In the genomic region with DNA sequence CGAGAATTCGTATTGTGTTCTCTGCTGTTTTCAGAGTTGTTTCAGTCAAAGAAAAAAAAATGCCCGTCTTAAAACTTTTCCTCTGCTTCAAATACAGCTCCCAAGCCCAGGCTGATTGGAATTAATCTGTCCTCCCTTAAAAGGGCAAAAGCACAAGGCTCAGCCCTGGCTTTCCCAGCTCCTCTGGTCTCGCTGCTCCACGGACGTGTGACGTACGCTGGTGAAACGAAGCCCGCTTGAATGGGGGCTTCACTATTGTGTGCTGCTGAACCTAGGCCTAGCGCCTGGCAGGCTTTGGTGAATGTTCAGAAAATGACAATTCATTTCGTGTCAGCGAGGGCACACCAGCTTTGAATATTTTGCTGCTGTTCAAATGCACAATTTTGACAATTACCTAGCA, we compare ENCODE assay signal across 10 cellular contexts. TPM values are rescaled to one million over a fixed set of nuclear protein-coding genes. Genes with fewer than 3 reads are reported as not detected.
DNase-seq lines count a peak whose midpoint lies in the region; ATAC-seq and TF ChIP-seq lines count a peak whose summit lies in the region.
"Had no signal": no experiment of that assay in that cellular context is flagged by ENCODE, and none has a peak within 500 bp of the region (broad histone marks: within the 10 kb centered on the region; RNA-seq: fewer than 3 reads in every experiment).

No MANE protein-coding gene starts in this region.

- POLR2A ChIA-PET in activated B cell treated with CpG ODN at 0.5 μM for 24 hours (lab: Charles Lee) (interaction anchor here (0.5 to 1.7 kb wide), 7 partner anchors 56 to 517 kb away, joined by 4 to 41 read pairs (median 5); a partner anchor contains a TSS), Caco-2 (lab: Charles Lee) (no interaction called here)

- no peaks in the 10 kb centered on the region; the same call in 1 of the 2 replicates for H3K36me3 ChIP-seq in BE2C
- H3K36me3 ChIP-seq in iPS-20b (ENCODE audit: insufficient read depth, low read depth, low read length): no peaks in the 10 kb centered on the region
- no peaks in the 10 kb centered on the region for H3K36me3 ChIP-seq in Caco-2 (ENCODE audit: control insufficient read depth, insufficient read depth, low read length)

- H3K36me3 Mint-ChIP-seq in activated B cell treated with CpG ODN at 0.5 μM for 24 hours (ENCODE audit: low read depth): peaks cover 20% of the 10 kb centered on the region
- H3K36me3 Mint-ChIP-seq in Caco-2 (ENCODE audit: insufficient read depth, unreplicated experiment): no peaks in the 10 kb centered on the region

- no peak overlapping the region for H3K27ac ChIP-seq in iPS-20b (ENCODE audit: low read length)
- H3K27ac ChIP-seq: RWPE1 had no signal

- H3K4me3 ChIP-seq in BE2C (ENCODE audit: low read depth, low read length): peak overlapping the region; percentile 54
- H3K4me3 ChIP-seq in iPS-20b (ENCODE audit: low read length): peak overlapping the region; percentile 57; the same call in 1 of the 2 replicates
- no peak overlapping the region for H3K4me3 ChIP-seq in Caco-2 (ENCODE audit: low read depth, low read length)

- intact Hi-C loops in activated B cell treated with CpG ODN at 0.5 μM for 24 hours (cut with micrococcal nuclease) (loop anchor here (2.0 to 5.0 kb wide), 3 partner anchors 36 to 56 kb away; a partner anchor contains a TSS), Caco-2 (cut with micrococcal nuclease; ENCODE audit: unreplicated experiment) (no loop called here)

- H3K9me3 Mint-ChIP-seq in activated B cell treated with CpG ODN at 0.5 μM for 24 hours (peaks cover 16% of the 10 kb centered on the region), Caco-2 (ENCODE audit: unreplicated experiment) (peaks cover 17% of the 10 kb centered on the region)

- no TSS peak for BruUV-seq in Caco-2 (replicated peaks; lab: Mats Ljungman, UMichigan)

- H3K4me1 Mint-ChIP-seq in activated B cell treated with CpG ODN at 0.5 μM for 24 hours: peaks cover 9% of the 10 kb centered on the region
- no peaks in the 10 kb centered on the region for H3K4me1 Mint-ChIP-seq in Caco-2 (ENCODE audit: low read depth, unreplicated experiment)

- no peak for TF ChIP-seq CTCF in BE2C (IDR thresholded peaks at IDR 0.05; ENCODE audit: low read depth, low read length)
- TF ChIP-seq CTCF in activated B cell treated with CpG ODN at 0.5 μM for 24 hours (IDR thresholded peaks at IDR 0.05): no peak
- no peak for TF ChIP-seq CTCF in Caco-2 (IDR thresholded peaks at IDR 0.05; ENCODE audit: insufficient read depth in 1 of 2, low read depth in 1 of 2, low read length in 1 of 2, severe bottlenecking in 1 of 2, unreplicated experiment in 1 of 2)

- H3K4me1 ChIP-seq in BE2C (no peaks in the 10 kb centered on the region), iPS-20b (ENCODE audit: insufficient read depth, low read length) (no peaks in the 10 kb centered on the region), Caco-2 (no peaks in the 10 kb centered on the region)

- H3K27me3 Mint-ChIP-seq in activated B cell treated with CpG ODN at 0.5 μM for 24 hours (peaks cover 13% of the 10 kb centered on the region), Caco-2 (ENCODE audit: insufficient read depth, unreplicated experiment) (no peaks in the 10 kb centered on the region)

- H3K9ac ChIP-seq in iPS-20b (ENCODE audit: low read depth, low read length): no peak overlapping the region; the same call in 1 of the 2 replicates

- H3K9me3 ChIP-seq in BE2C (peaks cover 7% of the 10 kb centered on the region), iPS-20b (ENCODE audit: insufficient read depth, low read depth, low read length) (peaks cover 72% of the 10 kb centered on the region), Caco-2 (peaks cover 28% of the 10 kb centered on the region)

- no peak overlapping the region for H3K27ac Mint-ChIP-seq in activated B cell treated with CpG ODN at 0.5 μM for 24 hours
- H3K27ac Mint-ChIP-seq in Caco-2 (ENCODE audit: unreplicated experiment): no peak overlapping the region

- no peak for ATAC-seq in activated B cell treated with CpG ODN at 0.5 μM for 24 hours (ENCODE audit: low read depth)
- ATAC-seq in GM19035 (IDR thresholded peaks at IDR 0.05; ENCODE audit: unreplicated experiment): no peak

- CTCF ChIA-PET in activated B cell treated with CpG ODN at 0.5 μM for 24 hours (lab: Charles Lee): no interaction called here
- CTCF ChIA-PET in Caco-2 (lab: Charles Lee): no interaction called here

- H3K27me3 ChIP-seq in BE2C (no peaks in the 10 kb centered on the region), iPS-20b (ENCODE audit: insufficient read depth, low read length) (no peaks in the 10 kb centered on the region), Caco-2 (replicated peaks; ENCODE audit: control insufficient read depth, insufficient read depth, low read length) (no peaks in the 10 kb centered on the region)

- DNase-seq in BE2C (no peak), activated B cell treated with CpG ODN at 0.5 μM for 24 hours (no peak), retina (peak; percentile 41), DMS79 (lab: John Stamatoyannopoulos, UW) (no peak), Caco-2 (no peak), HUDEP-2 (lab: John Stamatoyannopoulos, UW; ENCODE audit: unreplicated experiment in 76 of 76) (no peak)
- DNase-seq: NCI-H1417 treated with DMSO at 0.1 percent for 48 hours had no signal

- H3K4me3 Mint-ChIP-seq in activated B cell treated with CpG ODN at 0.5 μM for 24 hours: peak overlapping the region; percentile 85
- no peak overlapping the region for H3K4me3 Mint-ChIP-seq in Caco-2 (ENCODE audit: unreplicated experiment)

RNA-seq across cellular contexts. Expression of a gene that starts 0.7 kb away (rescaled TPM):
- polyA plus RNA-seq in BE2C (2012; ENCODE audit: insufficient read depth, insufficient read length, low read depth): 2.7 TPM
- 5.8 and 7.5 TPM in 2 replicates for total RNA-seq in activated B cell treated with CpG ODN at 0.5 μM for 24 hours
- total RNA-seq in Caco-2 (2022): not detected in 2 replicates

RNA-seq across cellular contexts. Expression of a gene that starts 24.6 kb away (rescaled TPM):
- polyA plus RNA-seq in BE2C (2012; ENCODE audit: insufficient read depth, insufficient read length, low read depth): 0.94 TPM
- total RNA-seq in activated B cell treated with CpG ODN at 0.5 μM for 24 hours: not detected in 2 replicates
- total RNA-seq in Caco-2 (2022): not detected in 2 replicates

RNA-seq across cellular contexts. Expression of a gene that starts 39.6 kb away (rescaled TPM):
- 42.6 TPM for polyA plus RNA-seq in BE2C (2012; ENCODE audit: insufficient read depth, insufficient read length, low read depth)
- total RNA-seq in activated B cell treated with CpG ODN at 0.5 μM for 24 hours (40.8 and 49.8 TPM in 2 replicates), Caco-2 (2022) (not detected in 2 replicates)

RNA-seq across cellular contexts. Expression of a gene that starts 55.8 kb away (rescaled TPM):
- polyA plus RNA-seq in BE2C (2012; ENCODE audit: insufficient read depth, insufficient read length, low read depth): 8.2 TPM
- total RNA-seq in activated B cell treated with CpG ODN at 0.5 μM for 24 hours (27.8 and 32.9 TPM in 2 replicates), Caco-2 (2022) (13.0 and 13.9 TPM in 2 replicates)

Comparison
In these comparisons a context has a peak if more than half of its experiments do, and no peak if none do; other contexts are left out.
1. RNA of a gene that starts 39.6 kb away (total RNA-seq): 40.8 to 49.8 TPM in activated B cell treated with CpG ODN at 0.5 μM for 24 hours; not detected in Caco-2; every median in the first group is over 10 times any median in the second.